27 cellular contexts compared by ENCODE assay signal in genomic region chr10:90557385-90557784, GRCh38.
"Had no signal": no experiment of that assay in that cellular context is flagged by ENCODE, and none has a peak within 500 bp of the region (broad histone marks: within the 10 kb centered on the region; RNA-seq: fewer than 3 reads in every experiment).

No MANE protein-coding gene starts in this region.

- H3K27ac ChIP-seq: stomach, suprapubic skin, testis, thoracic aorta, thyroid gland, tibial artery, tibial nerve, transverse colon, upper lobe of left lung, upper lobe of right lung, uterus, vagina had no signal

- H3K36me3 ChIP-seq: stomach, suprapubic skin, thoracic aorta, thyroid gland, tibial artery, tibial nerve, transverse colon, upper lobe of left lung, upper lobe of right lung, uterus, vagina had no signal

- ATAC-seq: stimulated activated effector memory CD8-positive, alpha-beta T cell treated with anti-CD3 and anti-CD28 coated beads, Interleukin-12 subunit alpha, Interleukin-12 subunit beta, amount 100 ng/mL, for 72 hours; stimulated activated memory B cell treated with anti-CD40 and anti-IgM and Interleukin-4, amounts not matched to agents 10 μg/mL and 1 μg/mL and 100 μg/mL, for 72 hours; stimulated activated naive B cell treated with anti-CD40 and anti-IgM and Interleukin-4, amounts not matched to agents 10 μg/mL and 1 μg/mL and 100 μg/mL, for 72 hours; stimulated activated naive CD8-positive, alpha-beta T cell treated with anti-CD3 and anti-CD28 coated beads, Interleukin-15, amount 100 ng/mL, for 72 hours; stimulated activated naive CD8-positive, alpha-beta T cell treated with anti-CD3 and anti-CD28 coated beads, Interleukin-15, Interleukin-2, amounts not matched to agents 100 U/mL and 50 U/mL, for 24 hours; upper lobe of right lung had no signal

- H3K4me3 ChIP-seq: stomach, suprapubic skin, testis, thoracic aorta, thyroid gland, tibial artery, tibial nerve, transverse colon, upper lobe of left lung, upper lobe of right lung, uterus, vagina had no signal

- H3K27me3 ChIP-seq: stomach, suprapubic skin, testis, thyroid gland, tibial artery, tibial nerve, transverse colon, upper lobe of left lung, upper lobe of right lung, uterus, vagina had no signal

- FAIRE-seq: urothelium cell line had no signal

- DNase-seq: stimulated activated CD4-positive, alpha-beta T cell treated with anti-CD3 and anti-CD28 coated beads, Interleukin-2, amount 100 ng/mL, for 48 hours; stimulated activated CD4-positive, alpha-beta T cell treated with anti-CD3 and anti-CD28 coated beads, Interleukin-4, amount 100 ng/mL, for 1 hour; stimulated activated CD4-positive, alpha-beta T cell treated with anti-CD3 and anti-CD28 coated beads, Interleukin-4, amount 100 ng/mL, for 24 hours; stimulated activated CD4-positive, alpha-beta T cell treated with anti-CD3 and anti-CD28 coated beads, Interleukin-4, amount 100 ng/mL, for 4 hours; stimulated activated CD8-positive, alpha-beta memory T cell treated with anti-CD3 and anti-CD28 coated beads, Interleukin-4, amount 100 ng/mL, for 48 hours; stimulated activated naive B cell treated with anti-CD40 and anti-IgM and Interleukin-4, amounts not matched to agents 10 μg/mL and 1 μg/mL and 100 μg/mL, for 72 hours; stimulated activated naive CD4-positive, alpha-beta T cell; stimulated activated naive CD4-positive, alpha-beta T cell treated with Interleukin-2 at 50 U/mL for 16 hours; stimulated activated naive CD8-positive, alpha-beta T cell treated with anti-CD3 and anti-CD28 coated beads, Interleukin-15, amount 100 ng/mL, for 72 hours; stimulated activated naive CD8-positive, alpha-beta T cell treated with anti-CD3 and anti-CD28 coated beads, Interleukin-15, Interleukin-2, amounts not matched to agents 100 U/mL and 50 U/mL, for 24 hours; stomach; substantia nigra; testis; thyroid gland; tibial artery; transverse colon; trophoblast cell; upper lobe of left lung; upper lobe of right lung; uterus had no signal

- H3K9me3 ChIP-seq: suprapubic skin, testis, thyroid gland, tibial artery, upper lobe of right lung, uterus, vagina had no signal

- H3K4me1 ChIP-seq: stomach, suprapubic skin, testis, thyroid gland, tibial artery, tibial nerve, transverse colon, upper lobe of left lung, upper lobe of right lung, uterus, vagina had no signal
